8 cellular contexts compared by ENCODE assay signal in the genomic region with DNA sequence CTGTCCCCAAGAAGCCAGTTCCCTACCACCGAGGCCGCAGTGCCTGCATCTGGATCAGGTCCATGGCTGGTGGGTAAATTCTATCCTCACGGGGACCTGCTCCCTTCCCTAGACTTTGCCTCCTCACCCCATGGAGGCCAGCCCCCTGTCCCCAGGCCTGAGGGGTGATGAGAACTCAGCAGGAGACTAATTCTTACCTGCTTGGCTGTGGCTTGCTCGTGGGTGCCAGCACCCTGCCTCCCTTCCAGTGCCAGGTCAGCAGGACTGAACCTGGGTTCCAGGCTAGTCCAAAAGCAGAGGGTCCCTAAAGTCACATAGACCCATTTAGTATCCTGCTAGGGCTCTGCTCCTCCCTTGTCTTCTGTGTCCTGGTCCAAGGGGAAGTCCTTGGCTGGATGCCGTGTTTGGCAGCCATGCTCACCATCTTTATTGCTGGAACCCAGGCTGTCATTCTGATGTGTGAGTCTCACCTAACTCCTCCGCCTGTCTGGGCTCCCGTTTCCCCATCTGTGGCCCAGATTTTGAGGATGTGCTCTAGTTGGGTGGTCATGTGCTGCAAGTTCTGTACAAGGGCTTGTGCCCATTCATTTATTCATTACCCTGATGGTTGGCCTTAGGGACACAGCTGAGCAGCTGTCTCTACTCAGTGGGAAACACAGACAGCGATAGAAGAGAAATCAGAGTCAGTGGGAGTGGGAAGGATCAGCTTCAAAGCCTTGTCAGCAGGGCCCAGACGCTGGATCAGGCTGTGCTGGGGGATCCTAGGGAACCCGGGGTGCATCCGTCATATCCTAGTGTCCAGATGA. TPM values are rescaled to one million over a fixed set of nuclear protein-coding genes. Genes with fewer than 3 reads are reported as not detected.
DNase-seq lines count a peak whose midpoint lies in the region; ATAC-seq and TF ChIP-seq lines count a peak whose summit lies in the region.

No MANE protein-coding gene starts in this region.

- no peak overlapping the region for H4K91ac ChIP-seq in H9 (ENCODE audit: insufficient read length, low read depth, low read length)

- no peak overlapping the region for H2BK5ac ChIP-seq in H9 (ENCODE audit: insufficient read length, low read length)

- peaks cover 10 to 18% of the 10 kb centered on the region in 2 experiments for H3K4me1 Mint-ChIP-seq in H9
- peaks cover 10% of the 10 kb centered on the region for H3K4me1 Mint-ChIP-seq in activated CD4-positive, alpha-beta memory T cell treated with anti-CD3 and anti-CD28 coated beads, Interleukin-2, amount 10 ng/mL, durations not matched to agents 7 days and 5 days

- peak overlapping the region; percentile 79 to 90 for H3K4me3 Mint-ChIP-seq in H9
- peak overlapping the region; percentile 75 for H3K4me3 Mint-ChIP-seq in activated CD4-positive, alpha-beta memory T cell treated with anti-CD3 and anti-CD28 coated beads, Interleukin-2, amount 10 ng/mL, durations not matched to agents 7 days and 5 days

- TF ChIP-seq CTCF in H9 (conservative IDR thresholded peaks at IDR 0.05) (no peak), osteoblast (IDR thresholded peaks at IDR 0.05; ENCODE audit: extremely low read depth, low read depth, low read length) (no peak)

- peaks cover 7% of the 10 kb centered on the region for H3K23me2 ChIP-seq in H9 (ENCODE audit: insufficient read length, low read depth, low read length, poor library complexity, severe bottlenecking)

- no peak overlapping the region for H3K27ac ChIP-seq in H9 (ENCODE audit: insufficient read length, low read depth, low read length)
- peak overlapping the region; percentile 47 for H3K27ac ChIP-seq in osteoblast (ENCODE audit: low read depth, low read length)

- no peak overlapping the region for H4K8ac ChIP-seq in H9 (replicated peaks; ENCODE audit: insufficient read length, low read depth, low read length)

- no peaks in the 10 kb centered on the region for H3K27me3 ChIP-seq in H9 (ENCODE audit: insufficient read depth, low read length)
- no peaks in the 10 kb centered on the region for H3K27me3 ChIP-seq in osteoblast (ENCODE audit: insufficient read depth, low read length)

- H3K79me2 ChIP-seq in H9 (ENCODE audit: insufficient read depth, low read length) (no peaks in the 10 kb centered on the region), osteoblast (ENCODE audit: insufficient read depth, low read length) (peaks cover 43% of the 10 kb centered on the region)

- no peak overlapping the region for H4K5ac ChIP-seq in H9 (ENCODE audit: insufficient read length, low read depth, low read length)

- H3K4me2 ChIP-seq in H9 (ENCODE audit: insufficient read depth, insufficient read length, low read length) (peak overlapping the region; percentile 46), osteoblast (ENCODE audit: insufficient read depth, low read length) (peak overlapping the region; percentile 96)

- no peak overlapping the region for H2BK20ac ChIP-seq in H9 (ENCODE audit: low read depth, low read length, poor library complexity, severe bottlenecking)

- H3K79me1 ChIP-seq in H9 (ENCODE audit: insufficient read depth, low read depth, low read length, poor library complexity, severe bottlenecking), result peaks cover 6% of the 10 kb centered on the region

- H2AK5ac ChIP-seq in H9 (ENCODE audit: insufficient read length, low read length), result no peak overlapping the region

- no peak overlapping the region for H3K56ac ChIP-seq in H9 (ENCODE audit: insufficient read length, low read depth, low read length)

- H3K9ac ChIP-seq in H9 (ENCODE audit: extremely low read depth, insufficient read length, low read length), result peak overlapping the region; percentile 61

- H2AFZ ChIP-seq in H9 (ENCODE audit: low read length) (no peak overlapping the region), osteoblast (ENCODE audit: low read length) (peak overlapping the region; percentile 81)

- no peaks in the 10 kb centered on the region for H4K20me1 ChIP-seq in H9 (ENCODE audit: control insufficient read depth, insufficient read depth, insufficient read length)
- peaks cover 10% of the 10 kb centered on the region for H4K20me1 ChIP-seq in osteoblast (ENCODE audit: insufficient read depth, low read length)

- H3K18ac ChIP-seq in H9 (ENCODE audit: insufficient read length, low read depth, low read length), result no peak overlapping the region

- POLR2A ChIA-PET in activated CD4-positive, alpha-beta memory T cell treated with anti-CD3 and anti-CD28 coated beads, Interleukin-2, amount 10 ng/mL, durations not matched to agents 7 days and 5 days (lab: Charles Lee), result interaction anchor here (0.5 to 1.3 kb wide), 3 partner anchors 25 to 174 kb away, joined by 3 to 4 read pairs (median 4); partner anchors contain the start of genes DDX54, RITA1 and SLC8B1

- no peaks in the 10 kb centered on the region for H3K27me3 Mint-ChIP-seq in H9 (ENCODE audit: low read depth)
- H3K27me3 Mint-ChIP-seq in activated CD4-positive, alpha-beta memory T cell treated with anti-CD3 and anti-CD28 coated beads, Interleukin-2, amount 10 ng/mL, durations not matched to agents 7 days and 5 days, result no peaks in the 10 kb centered on the region

- no peak overlapping the region for H2BK15ac ChIP-seq in H9 (ENCODE audit: low read depth, low read length)

- peaks cover 4 to 9% (median 7%) of the 10 kb centered on the region in 3 experiments; a peak in 5 of 7 replicates for H3K36me3 Mint-ChIP-seq in H9 (ENCODE audit: insufficient read depth in 1 of 3, low read depth in 3 of 3)
- H3K36me3 Mint-ChIP-seq in activated CD4-positive, alpha-beta memory T cell treated with anti-CD3 and anti-CD28 coated beads, Interleukin-2, amount 10 ng/mL, durations not matched to agents 7 days and 5 days (ENCODE audit: low read depth), result no peaks in the 10 kb centered on the region

- no peaks in the 10 kb centered on the region for H3K36me3 ChIP-seq in osteoblast (ENCODE audit: insufficient read depth, low read length)

- ATAC-seq in GM18909 (IDR thresholded peaks at IDR 0.05; ENCODE audit: poor library complexity, unreplicated experiment), result no peak

- CTCF ChIA-PET in activated CD4-positive, alpha-beta memory T cell treated with anti-CD3 and anti-CD28 coated beads, Interleukin-2, amount 10 ng/mL, durations not matched to agents 7 days and 5 days (lab: Charles Lee), result interaction anchor here (0.6 to 2.1 kb wide), 3 partner anchors 24 to 175 kb away, joined by 3 to 13 read pairs (median 4); partner anchors contain the start of gene SLC8B1

- no peak overlapping the region for H3K23ac ChIP-seq in H9 (ENCODE audit: insufficient read length, low read depth, low read length)

- H3K4me1 ChIP-seq in H9 (ENCODE audit: insufficient read depth, low read length) (peaks cover 5% of the 10 kb centered on the region; the same call in 1 of the 2 replicates), osteoblast (ENCODE audit: insufficient read depth, low read length) (peaks cover 8% of the 10 kb centered on the region)

- no peak overlapping the region for H3T11ph ChIP-seq in H9 (ENCODE audit: low read length)

- no peaks in the 10 kb centered on the region for H3K9me3 ChIP-seq in H9 (ENCODE audit: control insufficient read depth, low read depth, low read length)
- H3K9me3 ChIP-seq in osteoblast (ENCODE audit: low read depth, low read length), result no peaks in the 10 kb centered on the region

- H3K14ac ChIP-seq in H9 (ENCODE audit: insufficient read depth, low read length), result no peak overlapping the region

- peak; percentile 58 for DNase-seq in AG08395 (ENCODE audit: low spot score)
- no peak for DNase-seq in H9
- DNase-seq in activated CD4-positive, alpha-beta memory T cell treated with anti-CD3 and anti-CD28 coated beads, Interleukin-2, amount 10 ng/mL, durations not matched to agents 7 days and 5 days, result no peak
- peak; percentile 75 for DNase-seq in globus pallidus (ENCODE audit: low spot score)
- DNase-seq in osteoblast (ENCODE audit: insufficient read length, low spot score, missing footprints), result peak; percentile 93
- no peak for DNase-seq in activated CD4-positive, CD25-positive, alpha-beta regulatory T cell treated with anti-CD3 and anti-CD28 coated beads, Interleukin-2, amount 50 U/mL, for 72 hours
- DNase-seq in HuH-7.5 (ENCODE audit: low spot score), result no peak

- H3K9me3 Mint-ChIP-seq in H9, result no peaks in the 10 kb centered on the region; a peak in 1 of 5 replicates
- no peaks in the 10 kb centered on the region for H3K9me3 Mint-ChIP-seq in activated CD4-positive, alpha-beta memory T cell treated with anti-CD3 and anti-CD28 coated beads, Interleukin-2, amount 10 ng/mL, durations not matched to agents 7 days and 5 days

- peak overlapping the region in 2 of 3 experiments; percentile 28 to 70; a peak in 2 of 7 replicates for H3K27ac Mint-ChIP-seq in H9
- H3K27ac Mint-ChIP-seq in activated CD4-positive, alpha-beta memory T cell treated with anti-CD3 and anti-CD28 coated beads, Interleukin-2, amount 10 ng/mL, durations not matched to agents 7 days and 5 days, result no peak overlapping the region

- peak overlapping the region; percentile 97 for H3K4me3 ChIP-seq in osteoblast (ENCODE audit: insufficient read depth, low read length)

- H2BK12ac ChIP-seq in H9 (ENCODE audit: insufficient read length, low read depth, low read length), result no peak overlapping the region

- no peak overlapping the region for H2BK120ac ChIP-seq in H9 (ENCODE audit: low read depth, low read length, poor library complexity, severe bottlenecking)

- WGBS in H9 (ENCODE audit: extremely low coverage, insufficient read length, low lambda C conversion rate), result no CpG with 5 or more reads among the region's 11 CpGs

- no peak overlapping the region for H3K4ac ChIP-seq in H9 (ENCODE audit: low read depth, low read length)

RNA-seq across cellular contexts. Expression of gene PLBD2, which starts 0.9 kb away (rescaled TPM):
- total RNA-seq in H9 (2021), result 31.4 and 35.6 TPM in 2 replicates
- 10 to 100 TPM in 1 of 2 experiments, 1 to 10 TPM in 1; 9.9 to 10.9 TPM for total RNA-seq in activated CD4-positive, alpha-beta memory T cell treated with anti-CD3 and anti-CD28 coated beads, Interleukin-2, amount 10 ng/mL, durations not matched to agents 7 days and 5 days
- 64.8 and 69.1 TPM in 2 replicates for total RNA-seq in osteoblast

RNA-seq across cellular contexts. Expression of gene SLC8B1, which starts 24.4 kb away (rescaled TPM):
- 10.4 and 10.6 TPM in 2 replicates for total RNA-seq in H9 (2021)
- total RNA-seq in activated CD4-positive, alpha-beta memory T cell treated with anti-CD3 and anti-CD28 coated beads, Interleukin-2, amount 10 ng/mL, durations not matched to agents 7 days and 5 days, result 10 to 100 TPM; 20.2 to 20.8 TPM
- 16.5 and 19.5 TPM in 2 replicates for total RNA-seq in osteoblast

RNA-seq across cellular contexts. Expression of gene SDS, which starts 44.4 kb away (rescaled TPM):
- total RNA-seq in H9 (2021), result 0.13 TPM in 1 of 2 replicates, not detected in the other
- total RNA-seq in activated CD4-positive, alpha-beta memory T cell treated with anti-CD3 and anti-CD28 coated beads, Interleukin-2, amount 10 ng/mL, durations not matched to agents 7 days and 5 days, result not detected
- total RNA-seq in osteoblast, result under 0.01 TPM in 1 of 2 replicates, not detected in the other

Comparison
In these comparisons a context has a peak if more than half of its experiments do, and no peak if none do; other contexts are left out.
1. DNase-seq: peak in AG08395 (single experiment), globus pallidus (single experiment) and osteoblast (single experiment); none in H9 (single experiment), activated CD4-positive, alpha-beta memory T cell treated with anti-CD3 and anti-CD28 coated beads, Interleukin-2, amount 10 ng/mL, durations not matched to agents 7 days and 5 days (single experiment), activated CD4-positive, CD25-positive, alpha-beta regulatory T cell treated with anti-CD3 and anti-CD28 coated beads, Interleukin-2, amount 50 U/mL, for 72 hours (single experiment) and HuH-7.5 (single experiment).